Comparison of ENCODE assay signal across 14 cellular contexts in genomic region chr15:31340591-31340990, GRCh38. TPM values are rescaled to one million over a fixed set of nuclear protein-coding genes. Genes with fewer than 3 reads are reported as not detected.
DNase-seq lines count a peak whose midpoint lies in the region; ATAC-seq lines count a peak whose summit lies in the region.
"Had no signal": no experiment of that assay in that cellular context is flagged by ENCODE, and none has a peak within 500 bp of the region (broad histone marks: within the 10 kb centered on the region; RNA-seq: fewer than 3 reads in every experiment).

No MANE protein-coding gene starts in this region.

- peak overlapping the region; percentile 80 for H3K27ac Mint-ChIP-seq in stimulated activated naive CD8-positive, alpha-beta T cell treated with anti-CD3 and anti-CD28 coated beads, Interleukin-15, Interleukin-2, amounts not matched to agents 100 ng/mL and 50 ng/mL, for 24 hours
- peak overlapping the region; percentile 72 to 82 for H3K27ac Mint-ChIP-seq in activated naive CD4-positive, alpha-beta T cell treated with anti-CD3 and anti-CD28 coated beads, Interleukin-2, amount 50 U/mL, for 72 hours
- peak overlapping the region; percentile 95 to 100 (median 98) for H3K27ac Mint-ChIP-seq in naive thymus-derived CD8-positive, alpha-beta T cell

- H3K4me1 Mint-ChIP-seq in stimulated activated naive CD8-positive, alpha-beta T cell treated with anti-CD3 and anti-CD28 coated beads, Interleukin-15, Interleukin-2, amounts not matched to agents 100 ng/mL and 50 ng/mL, for 24 hours (ENCODE audit: low read depth): peaks cover 98% of the 10 kb centered on the region
- H3K4me1 Mint-ChIP-seq in naive thymus-derived CD8-positive, alpha-beta T cell: peaks cover 55 to 100% (median 99%) of the 10 kb centered on the region in 4 donors

- H3K9me3 Mint-ChIP-seq in stimulated activated naive CD8-positive, alpha-beta T cell treated with anti-CD3 and anti-CD28 coated beads, Interleukin-15, Interleukin-2, amounts not matched to agents 100 ng/mL and 50 ng/mL, for 24 hours: no peaks in the 10 kb centered on the region
- no peaks in the 10 kb centered on the region for H3K9me3 Mint-ChIP-seq in activated naive CD4-positive, alpha-beta T cell treated with anti-CD3 and anti-CD28 coated beads, Interleukin-2, amount 50 U/mL, for 72 hours
- H3K9me3 Mint-ChIP-seq in naive thymus-derived CD8-positive, alpha-beta T cell: no peaks in the 10 kb centered on the region

- no peaks in the 10 kb centered on the region for H3K36me3 Mint-ChIP-seq in stimulated activated naive CD8-positive, alpha-beta T cell treated with anti-CD3 and anti-CD28 coated beads, Interleukin-15, Interleukin-2, amounts not matched to agents 100 ng/mL and 50 ng/mL, for 24 hours (ENCODE audit: low read depth)
- H3K36me3 Mint-ChIP-seq in activated naive CD4-positive, alpha-beta T cell treated with anti-CD3 and anti-CD28 coated beads, Interleukin-2, amount 50 U/mL, for 72 hours: peaks cover 0 to 10% of the 10 kb centered on the region in 2 donors
- peaks cover 0 to 23% (median 0%) of the 10 kb centered on the region in 3 donors for H3K36me3 Mint-ChIP-seq in naive thymus-derived CD8-positive, alpha-beta T cell

- H3K27me3 ChIP-seq in mesenchymal stem cell (ENCODE audit: control insufficient read depth in 1 of 2, insufficient read depth in 1 of 2, low read length in 2 of 2): no peaks in the 10 kb centered on the region
- H3K27me3 ChIP-seq: BE2C had no signal

- H3K18ac ChIP-seq in mesenchymal stem cell (ENCODE audit: low read depth in 1 of 2, low read length in 2 of 2): no peak overlapping the region

- H2BK15ac ChIP-seq in mesenchymal stem cell (ENCODE audit: low read depth, poor library complexity, severe bottlenecking): no peak overlapping the region

- peaks cover 0 to 14% of the 10 kb centered on the region in 2 experiments for H3K36me3 ChIP-seq in mesenchymal stem cell (ENCODE audit: control insufficient read depth in 1 of 2, insufficient read depth in 2 of 2, low read depth in 1 of 2, low read length in 2 of 2)

- no peak overlapping the region for H4K8ac ChIP-seq in mesenchymal stem cell (ENCODE audit: low read length)

- no peak overlapping the region for H3K4ac ChIP-seq in mesenchymal stem cell (ENCODE audit: low read depth in 1 of 2, low read length in 2 of 2)

- H3K4me2 ChIP-seq in mesenchymal stem cell (ENCODE audit: low read length, poor library complexity, severe bottlenecking): no peak overlapping the region

- no peaks in the 10 kb centered on the region for H3K27me3 Mint-ChIP-seq in stimulated activated naive CD8-positive, alpha-beta T cell treated with anti-CD3 and anti-CD28 coated beads, Interleukin-15, Interleukin-2, amounts not matched to agents 100 ng/mL and 50 ng/mL, for 24 hours
- H3K27me3 Mint-ChIP-seq in naive thymus-derived CD8-positive, alpha-beta T cell: no peaks in the 10 kb centered on the region

- no peak overlapping the region for H2AK5ac ChIP-seq in mesenchymal stem cell (ENCODE audit: low read length, severe bottlenecking)

- H3K79me1 ChIP-seq in mesenchymal stem cell (replicated peaks; ENCODE audit: low read length, poor library complexity, severe bottlenecking): peaks cover 69% of the 10 kb centered on the region

- no peaks in the 10 kb centered on the region for H3K9me3 ChIP-seq in mesenchymal stem cell (ENCODE audit: control insufficient read depth, low read length)
- H3K9me3 ChIP-seq: BE2C had no signal

- H2AFZ ChIP-seq in mesenchymal stem cell (ENCODE audit: low read depth, low read length): no peak overlapping the region

- no peak overlapping the region for H2BK120ac ChIP-seq in mesenchymal stem cell (ENCODE audit: low read depth, low read length)

- no peak overlapping the region for H3K4me3 Mint-ChIP-seq in stimulated activated naive CD8-positive, alpha-beta T cell treated with anti-CD3 and anti-CD28 coated beads, Interleukin-15, Interleukin-2, amounts not matched to agents 100 ng/mL and 50 ng/mL, for 24 hours
- peak overlapping the region; percentile 61 to 98 (median 82) for H3K4me3 Mint-ChIP-seq in naive thymus-derived CD8-positive, alpha-beta T cell

- no peak overlapping the region for H2BK12ac ChIP-seq in mesenchymal stem cell (ENCODE audit: low read length in 2 of 2)

- no peak overlapping the region for H3K9ac ChIP-seq in mesenchymal stem cell (ENCODE audit: low read length)

- H3K4me3 ChIP-seq in mesenchymal stem cell (ENCODE audit: insufficient read depth in 1 of 2, low read depth in 1 of 2, low read length in 2 of 2): no peak overlapping the region

- no peak overlapping the region for H3K14ac ChIP-seq in mesenchymal stem cell (ENCODE audit: low read length in 2 of 2)

- peaks cover 21% of the 10 kb centered on the region for H3K4me1 ChIP-seq in mesenchymal stem cell (ENCODE audit: control insufficient read depth, insufficient read depth, low read depth, low read length)

- no peak for ATAC-seq in stimulated activated naive CD8-positive, alpha-beta T cell treated with anti-CD3 and anti-CD28 coated beads, Interleukin-15, Interleukin-2, amounts not matched to agents 100 U/mL and 50 U/mL, for 24 hours
- ATAC-seq in activated naive CD4-positive, alpha-beta T cell treated with anti-CD3 and anti-CD28 coated beads, Interleukin-2, amount 50 U/mL, for 72 hours: no peak
- no peak for ATAC-seq in naive thymus-derived CD8-positive, alpha-beta T cell
- no peak for ATAC-seq in GM18858 (IDR thresholded peaks at IDR 0.05; ENCODE audit: unreplicated experiment)
- ATAC-seq: PC-3 had no signal

- no peak overlapping the region for H3K27ac ChIP-seq in mesenchymal stem cell (ENCODE audit: low read length, poor library complexity, severe bottlenecking)

- H4K91ac ChIP-seq in mesenchymal stem cell (ENCODE audit: low read length): no peak overlapping the region

- H3K23ac ChIP-seq in mesenchymal stem cell (ENCODE audit: low read length in 2 of 2): no peak overlapping the region

- POLR2A ChIA-PET in naive thymus-derived CD8-positive, alpha-beta T cell (lab: Charles Lee): interaction anchor here (1.0 to 36.8 kb wide), 7 partner anchors 10 to 143 kb away, joined by 3 to 915 read pairs (median 21); partner anchors contain the start of gene KLF13

- 97% methylated on average over 4 of the region's 7 CpGs for WGBS in mesenchymal stem cell

- DNase-seq in stimulated activated naive CD8-positive, alpha-beta T cell treated with anti-CD3 and anti-CD28 coated beads, Interleukin-15, Interleukin-2, amounts not matched to agents 100 U/mL and 50 U/mL, for 24 hours: no peak
- no peak for DNase-seq in activated naive CD4-positive, alpha-beta T cell treated with anti-CD3 and anti-CD28 coated beads, Interleukin-2, amount 50 U/mL, for 72 hours (ENCODE audit: low spot score in 2 of 2)
- DNase-seq in naive thymus-derived CD8-positive, alpha-beta T cell: no peak
- DNase-seq in CD1c-positive myeloid dendritic cell (ENCODE audit: extremely low spot score) (no peak), NCI-H128 (lab: John Stamatoyannopoulos, UW; ENCODE audit: unreplicated experiment) (no peak), mesenchymal stem cell (no peak)
- DNase-seq: BE2C; EL; mesendoderm; NCI-H1417 treated with DMSO at 0.1 percent for 48 hours; PC-3; stimulated activated CD4-positive, alpha-beta T cell treated with anti-CD3 and anti-CD28 coated beads, Interleukin-15, amount 100 ng/mL, for 24 hours had no signal

- H2BK5ac ChIP-seq in mesenchymal stem cell (ENCODE audit: low read depth, low read length, poor library complexity, severe bottlenecking): no peak overlapping the region

RNA-seq across cellular contexts. Expression of gene KLF13, which starts 14.0 kb away (rescaled TPM):
- 100 to 1,000 TPM; 124 to 161 TPM for total RNA-seq in activated naive CD4-positive, alpha-beta T cell treated with anti-CD3 and anti-CD28 coated beads, Interleukin-2, amount 50 U/mL, for 72 hours
- 100 to 1,000 TPM; 240 to 244 TPM for total RNA-seq in naive thymus-derived CD8-positive, alpha-beta T cell
- 100 to 1,000 TPM in 1 of 3 donors, 10 to 100 TPM in 2; 70.1 to 102 (median 93.7) TPM for polyA plus RNA-seq in naive thymus-derived CD8-positive, alpha-beta T cell
- 93.2 TPM for polyA plus RNA-seq in mesenchymal stem cell (2013, experiment 1 of 2)
- polyA plus RNA-seq in mesenchymal stem cell (2013, experiment 2 of 2): 91.8 TPM
